ENCODE assay signal across 24 cellular contexts in the genomic region with DNA sequence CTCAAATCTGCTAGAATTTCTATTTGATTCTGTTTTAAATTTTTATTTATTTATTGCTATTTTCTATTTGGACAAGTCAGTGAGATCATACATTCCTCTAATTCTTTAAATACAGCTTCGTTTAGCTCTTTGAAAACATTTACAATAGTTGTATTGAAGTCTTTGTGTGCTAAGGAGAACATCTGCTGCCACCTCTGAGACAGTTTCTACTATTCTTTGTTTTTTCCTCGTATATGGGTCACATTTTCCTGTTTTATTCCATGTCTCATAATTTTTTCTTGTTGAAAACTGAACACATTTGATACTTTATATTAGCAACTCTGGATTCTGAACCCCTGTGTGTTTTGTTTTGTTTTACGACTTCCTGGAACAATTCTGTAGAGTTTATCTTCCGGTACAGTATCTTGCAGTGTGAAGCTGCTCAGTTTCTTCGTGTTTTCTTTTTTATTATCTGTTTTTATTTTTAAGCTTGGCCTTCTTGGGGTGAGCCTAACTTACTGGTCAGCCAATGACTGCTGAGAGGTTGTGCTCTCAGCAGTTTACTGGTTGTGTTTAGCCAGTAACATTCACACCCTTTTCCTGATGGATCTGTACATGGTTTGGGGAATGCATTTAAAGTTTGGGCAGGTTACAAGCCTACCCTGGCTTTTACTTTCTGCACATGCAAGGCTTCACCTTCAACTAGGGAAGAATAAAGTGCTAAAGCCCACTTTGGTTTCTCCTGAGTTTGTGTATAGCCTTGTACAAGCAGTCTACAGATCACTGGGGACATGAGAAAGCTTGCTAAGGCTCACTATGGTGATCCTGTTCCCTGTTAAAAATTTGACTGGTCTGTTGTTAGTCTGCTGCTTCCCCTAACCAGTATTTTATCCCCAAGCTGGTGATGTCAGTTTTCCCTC.
DNase-seq lines count a peak whose midpoint lies in the region; ATAC-seq and TF ChIP-seq lines count a peak whose summit lies in the region.
"Had no signal": no experiment of that assay in that cellular context is flagged by ENCODE, and none has a peak within 500 bp of the region (broad histone marks: within the 10 kb centered on the region; RNA-seq: fewer than 3 reads in every experiment).

No MANE protein-coding gene starts in this region.

- peaks cover 5% of the 10 kb centered on the region for H3K9me3 Mint-ChIP-seq in neural crest cell
- H3K9me3 Mint-ChIP-seq: activated CD4-positive, alpha-beta memory T cell treated with anti-CD3 and anti-CD28 coated beads for 36 hours; activated naive CD4-positive, alpha-beta T cell treated with anti-CD3 and anti-CD28 coated beads, Interleukin-2, amount 50 U/mL, for 72 hours; activated T-cell treated with anti-CD3 and anti-CD28 coated beads, Interleukin-2, amount 50 U/mL, for 24 hours had no signal

- peaks cover 13% of the 10 kb centered on the region for H3K36me3 Mint-ChIP-seq in neural crest cell (ENCODE audit: low read depth)

- peak overlapping the region; percentile 98 for H3K27ac Mint-ChIP-seq in neural crest cell (ENCODE audit: unreplicated experiment)
- H3K27ac Mint-ChIP-seq: activated CD4-positive, alpha-beta memory T cell treated with anti-CD3 and anti-CD28 coated beads for 36 hours; activated T-cell treated with anti-CD3 and anti-CD28 coated beads, Interleukin-2, amount 50 U/mL, for 24 hours; naive B cell had no signal

- H3K27me3 Mint-ChIP-seq in neural crest cell (ENCODE audit: low read depth), result no peaks in the 10 kb centered on the region
- H3K27me3 Mint-ChIP-seq: activated CD4-positive, alpha-beta memory T cell treated with anti-CD3 and anti-CD28 coated beads for 36 hours; activated T-cell treated with anti-CD3 and anti-CD28 coated beads, Interleukin-2, amount 50 U/mL, for 24 hours; naive B cell had no signal

- peaks cover 19% of the 10 kb centered on the region for H3K4me1 Mint-ChIP-seq in neural crest cell
- H3K4me1 Mint-ChIP-seq: naive B cell had no signal

- H3K27me3 ChIP-seq in foreskin keratinocyte, result no peaks in the 10 kb centered on the region
- H3K27me3 ChIP-seq: breast epithelium, left lung had no signal

- ATAC-seq in HG03139 (IDR thresholded peaks at IDR 0.05; ENCODE audit: unreplicated experiment) (no peak), foreskin keratinocyte (no peak)
- ATAC-seq: activated naive CD4-positive, alpha-beta T cell treated with anti-CD3 and anti-CD28 coated beads, Interleukin-2, amount 50 U/mL, for 72 hours; left lung; Panc1 had no signal

- no peak for TF ChIP-seq CTCF in neural crest cell (conservative IDR thresholded peaks at IDR 0.05)
- no peak for TF ChIP-seq CTCF in foreskin keratinocyte (conservative IDR thresholded peaks at IDR 0.05)

- H3K4me1 ChIP-seq in foreskin keratinocyte, result peaks cover 6% of the 10 kb centered on the region
- H3K4me1 ChIP-seq: breast epithelium, left lung had no signal

- no peak overlapping the region for H3K4me3 Mint-ChIP-seq in neural crest cell
- H3K4me3 Mint-ChIP-seq: activated CD4-positive, alpha-beta memory T cell treated with anti-CD3 and anti-CD28 coated beads for 36 hours; activated T-cell treated with anti-CD3 and anti-CD28 coated beads, Interleukin-2, amount 50 U/mL, for 24 hours; CD4-positive, CD25-positive, alpha-beta regulatory T cell; naive B cell had no signal

- H3K27ac ChIP-seq in angular gyrus (ENCODE audit: low read depth, low read length), result peak overlapping the region; percentile 85
- H3K27ac ChIP-seq in foreskin keratinocyte, result no peak overlapping the region
- H3K27ac ChIP-seq: breast epithelium, KMS-11, left lung had no signal

- DNase-seq in COLO829 (ENCODE audit: low spot score), result peak; percentile 34
- peak; percentile 70 for DNase-seq in foreskin melanocyte
- DNase-seq in neural crest cell (ENCODE audit: low read depth, low spot score), result no peak
- no peak for DNase-seq in NCI-H1694 (lab: John Stamatoyannopoulos, UW)
- no peak for DNase-seq in foreskin keratinocyte
- no peak for DNase-seq in amygdala (lab: John Stamatoyannopoulos, UW)
- DNase-seq: ACHN; activated CD4-positive, alpha-beta memory T cell treated with anti-CD3 and anti-CD28 coated beads for 36 hours; activated T-cell treated with anti-CD3 and anti-CD28 coated beads, Interleukin-2, amount 50 U/mL, for 24 hours; CD4-positive, CD25-positive, alpha-beta regulatory T cell; DMS79 treated with DMSO at 0.1 percent for 48 hours; foreskin fibroblast; H7; left lung; naive B cell; NCI-H1105; stimulated activated naive CD4-positive, alpha-beta T cell; SW 1271 had no signal

Comparison
In these comparisons a context has a peak if more than half of its experiments do, and no peak if none do; other contexts are left out.
1. DNase-seq: peak in COLO829 (single experiment) and foreskin melanocyte (single experiment); none in neural crest cell (single experiment), NCI-H1694 (single experiment), foreskin keratinocyte (0 of 2) and amygdala (0 of 56).